Comparison of ENCODE assay signal across 1 cellular context in genomic region chr17:77164483-77165030, GRCh38.
TF ChIP-seq lines count a peak whose summit lies in the region.

No MANE protein-coding gene starts in this region.

TF ChIP-seq in HepG2, 621 proteins besides CTCF, POLR2A, EP300 and RAD21 (continued from another document):
- TF ChIP-seq, protein P1, sequence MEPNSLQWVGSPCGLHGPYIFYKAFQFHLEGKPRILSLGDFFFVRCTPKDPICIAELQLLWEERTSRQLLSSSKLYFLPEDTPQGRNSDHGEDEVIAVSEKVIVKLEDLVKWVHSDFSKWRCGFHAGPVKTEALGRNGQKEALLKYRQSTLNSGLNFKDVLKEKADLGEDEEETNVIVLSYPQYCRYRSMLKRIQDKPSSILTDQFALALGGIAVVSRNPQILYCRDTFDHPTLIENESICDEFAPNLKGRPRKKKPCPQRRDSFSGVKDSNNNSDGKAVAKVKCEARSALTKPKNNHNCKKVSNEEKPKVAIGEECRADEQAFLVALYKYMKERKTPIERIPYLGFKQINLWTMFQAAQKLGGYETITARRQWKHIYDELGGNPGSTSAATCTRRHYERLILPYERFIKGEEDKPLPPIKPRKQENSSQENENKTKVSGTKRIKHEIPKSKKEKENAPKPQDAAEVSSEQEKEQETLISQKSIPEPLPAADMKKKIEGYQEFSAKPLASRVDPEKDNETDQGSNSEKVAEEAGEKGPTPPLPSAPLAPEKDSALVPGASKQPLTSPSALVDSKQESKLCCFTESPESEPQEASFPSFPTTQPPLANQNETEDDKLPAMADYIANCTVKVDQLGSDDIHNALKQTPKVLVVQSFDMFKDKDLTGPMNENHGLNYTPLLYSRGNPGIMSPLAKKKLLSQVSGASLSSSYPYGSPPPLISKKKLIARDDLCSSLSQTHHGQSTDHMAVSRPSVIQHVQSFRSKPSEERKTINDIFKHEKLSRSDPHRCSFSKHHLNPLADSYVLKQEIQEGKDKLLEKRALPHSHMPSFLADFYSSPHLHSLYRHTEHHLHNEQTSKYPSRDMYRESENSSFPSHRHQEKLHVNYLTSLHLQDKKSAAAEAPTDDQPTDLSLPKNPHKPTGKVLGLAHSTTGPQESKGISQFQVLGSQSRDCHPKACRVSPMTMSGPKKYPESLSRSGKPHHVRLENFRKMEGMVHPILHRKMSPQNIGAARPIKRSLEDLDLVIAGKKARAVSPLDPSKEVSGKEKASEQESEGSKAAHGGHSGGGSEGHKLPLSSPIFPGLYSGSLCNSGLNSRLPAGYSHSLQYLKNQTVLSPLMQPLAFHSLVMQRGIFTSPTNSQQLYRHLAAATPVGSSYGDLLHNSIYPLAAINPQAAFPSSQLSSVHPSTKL (CRISPR knock-in tag; IDR thresholded peaks at IDR 0.05) = 0 out of 2 replicates have a peak, but pooled peaks have one; percentile 25
- TF ChIP-seq HOXA9 (CRISPR knock-in tag; IDR thresholded peaks at IDR 0.05; ENCODE audit: borderline replicate concordance) (no peak), ZNF230 (CRISPR knock-in tag; IDR thresholded peaks at IDR 0.05) (no peak), SOX6 (IDR thresholded peaks at IDR 0.05) (no peak), SOX6 (CRISPR knock-in tag; IDR thresholded peaks at IDR 0.05) (peak; percentile 38; the same call in 1 of the 2 replicates), ZNF841 (CRISPR knock-in tag; IDR thresholded peaks at IDR 0.05; ENCODE audit: borderline replicate concordance) (no peak), ZNF546 (CRISPR knock-in tag; conservative IDR thresholded peaks at IDR 0.05) (no peak), ZNF839 (CRISPR knock-in tag; IDR thresholded peaks at IDR 0.05; ENCODE audit: borderline replicate concordance) (no peak), ZNF296 (CRISPR knock-in tag; conservative IDR thresholded peaks at IDR 0.05) (no peak), SOX13 (IDR thresholded peaks at IDR 0.05) (no peak), SOX13 (CRISPR knock-in tag; conservative IDR thresholded peaks at IDR 0.05 in 1 of 2, IDR thresholded peaks at IDR 0.05 in 1 of 2) (peak in 1 of 2 experiments; percentile 87; a peak in 2 of 4 replicates), SOX5 (CRISPR knock-in tag; IDR thresholded peaks at IDR 0.05; ENCODE audit: borderline replicate concordance) (peak; percentile 65; the same call in 1 of the 2 replicates), CBX5 (CRISPR knock-in tag; IDR thresholded peaks at IDR 0.05; ENCODE audit: borderline replicate concordance) (no peak), ZBTB38 (CRISPR knock-in tag; IDR thresholded peaks at IDR 0.05) (peak; percentile 54), ZNF33B (CRISPR knock-in tag; IDR thresholded peaks at IDR 0.05) (no peak), STAT5B (CRISPR knock-in tag; IDR thresholded peaks at IDR 0.05) (no peak), ZNF34 (CRISPR knock-in tag; IDR thresholded peaks at IDR 0.05; ENCODE audit: borderline replicate concordance) (no peak), ZNF124 (CRISPR knock-in tag; IDR thresholded peaks at IDR 0.05) (no peak), SAP130 (CRISPR knock-in tag; IDR thresholded peaks at IDR 0.05; ENCODE audit: low read depth) (no peak), HDAC2 (CRISPR knock-in tag; IDR thresholded peaks at IDR 0.05) (no peak)
- TF ChIP-seq, protein P2, sequence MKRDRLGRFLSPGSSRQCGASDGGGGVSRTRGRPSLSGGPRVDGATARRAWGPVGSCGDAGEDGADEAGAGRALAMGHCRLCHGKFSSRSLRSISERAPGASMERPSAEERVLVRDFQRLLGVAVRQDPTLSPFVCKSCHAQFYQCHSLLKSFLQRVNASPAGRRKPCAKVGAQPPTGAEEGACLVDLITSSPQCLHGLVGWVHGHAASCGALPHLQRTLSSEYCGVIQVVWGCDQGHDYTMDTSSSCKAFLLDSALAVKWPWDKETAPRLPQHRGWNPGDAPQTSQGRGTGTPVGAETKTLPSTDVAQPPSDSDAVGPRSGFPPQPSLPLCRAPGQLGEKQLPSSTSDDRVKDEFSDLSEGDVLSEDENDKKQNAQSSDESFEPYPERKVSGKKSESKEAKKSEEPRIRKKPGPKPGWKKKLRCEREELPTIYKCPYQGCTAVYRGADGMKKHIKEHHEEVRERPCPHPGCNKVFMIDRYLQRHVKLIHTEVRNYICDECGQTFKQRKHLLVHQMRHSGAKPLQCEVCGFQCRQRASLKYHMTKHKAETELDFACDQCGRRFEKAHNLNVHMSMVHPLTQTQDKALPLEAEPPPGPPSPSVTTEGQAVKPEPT (CRISPR knock-in tag; IDR thresholded peaks at IDR 0.05; ENCODE audit: low read depth) = no peak
- TF ChIP-seq, protein P3, sequence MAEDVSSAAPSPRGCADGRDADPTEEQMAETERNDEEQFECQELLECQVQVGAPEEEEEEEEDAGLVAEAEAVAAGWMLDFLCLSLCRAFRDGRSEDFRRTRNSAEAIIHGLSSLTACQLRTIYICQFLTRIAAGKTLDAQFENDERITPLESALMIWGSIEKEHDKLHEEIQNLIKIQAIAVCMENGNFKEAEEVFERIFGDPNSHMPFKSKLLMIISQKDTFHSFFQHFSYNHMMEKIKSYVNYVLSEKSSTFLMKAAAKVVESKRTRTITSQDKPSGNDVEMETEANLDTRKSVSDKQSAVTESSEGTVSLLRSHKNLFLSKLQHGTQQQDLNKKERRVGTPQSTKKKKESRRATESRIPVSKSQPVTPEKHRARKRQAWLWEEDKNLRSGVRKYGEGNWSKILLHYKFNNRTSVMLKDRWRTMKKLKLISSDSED (CRISPR knock-in tag; IDR thresholded peaks at IDR 0.05) = no peak
- TF ChIP-seq, protein P4, sequence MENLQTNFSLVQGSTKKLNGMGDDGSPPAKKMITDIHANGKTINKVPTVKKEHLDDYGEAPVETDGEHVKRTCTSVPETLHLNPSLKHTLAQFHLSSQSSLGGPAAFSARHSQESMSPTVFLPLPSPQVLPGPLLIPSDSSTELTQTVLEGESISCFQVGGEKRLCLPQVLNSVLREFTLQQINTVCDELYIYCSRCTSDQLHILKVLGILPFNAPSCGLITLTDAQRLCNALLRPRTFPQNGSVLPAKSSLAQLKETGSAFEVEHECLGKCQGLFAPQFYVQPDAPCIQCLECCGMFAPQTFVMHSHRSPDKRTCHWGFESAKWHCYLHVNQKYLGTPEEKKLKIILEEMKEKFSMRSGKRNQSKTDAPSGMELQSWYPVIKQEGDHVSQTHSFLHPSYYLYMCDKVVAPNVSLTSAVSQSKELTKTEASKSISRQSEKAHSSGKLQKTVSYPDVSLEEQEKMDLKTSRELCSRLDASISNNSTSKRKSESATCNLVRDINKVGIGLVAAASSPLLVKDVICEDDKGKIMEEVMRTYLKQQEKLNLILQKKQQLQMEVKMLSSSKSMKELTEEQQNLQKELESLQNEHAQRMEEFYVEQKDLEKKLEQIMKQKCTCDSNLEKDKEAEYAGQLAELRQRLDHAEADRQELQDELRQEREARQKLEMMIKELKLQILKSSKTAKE (CRISPR knock-in tag; IDR thresholded peaks at IDR 0.05; ENCODE audit: borderline replicate concordance) = 0 out of 2 replicates have a peak, but pooled peaks have one; percentile 19
